ENCODE assay signal across 8 cellular contexts in the genomic region with DNA sequence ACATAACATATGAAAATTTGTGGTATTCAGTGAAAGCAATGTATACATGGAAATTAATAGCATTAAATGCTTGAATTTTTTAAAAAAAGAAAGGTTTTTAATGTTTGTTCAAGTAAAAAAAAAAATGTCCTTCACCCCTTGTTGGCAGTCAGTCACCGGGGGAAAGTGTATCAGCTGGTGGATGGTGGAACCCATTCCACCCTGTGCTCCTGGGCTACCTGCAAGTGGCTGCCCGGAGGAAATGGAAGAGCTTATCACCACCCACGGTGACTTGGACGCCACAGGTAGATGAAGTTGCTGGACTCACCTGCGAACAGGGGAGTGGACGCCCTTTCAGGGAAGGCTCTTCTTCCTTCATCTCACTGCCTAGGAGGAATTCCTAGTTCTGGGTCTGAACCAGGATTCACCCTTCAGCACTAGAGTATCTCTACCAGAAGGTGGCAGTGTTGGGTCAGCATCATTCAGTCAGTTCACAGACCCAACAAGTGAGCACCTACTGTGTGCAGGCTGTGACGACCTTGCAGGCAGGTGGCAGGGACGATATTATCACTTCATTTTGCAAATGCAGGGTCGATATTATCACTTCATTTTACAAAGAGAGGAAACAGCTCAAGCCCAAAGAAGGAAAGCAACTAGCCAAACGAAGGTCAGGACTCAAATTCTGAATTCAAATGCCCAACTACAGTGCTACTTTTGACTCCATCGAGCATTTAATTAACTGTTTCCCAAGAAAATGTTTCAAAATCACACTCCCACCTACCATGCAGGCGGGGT. TPM values are rescaled to one million over a fixed set of nuclear protein-coding genes. Genes with fewer than 3 reads are reported as not detected.
DNase-seq lines count a peak whose midpoint lies in the region; ATAC-seq and TF ChIP-seq lines count a peak whose summit lies in the region.

No MANE protein-coding gene starts in this region.

- H3K27ac Mint-ChIP-seq in activated CD4-positive, alpha-beta T cell treated with anti-CD3 and anti-CD28 coated beads, Interleukin-2, amount 10 ng/mL, durations not matched to agents 7 days and 5 days: no peak overlapping the region
- no peak overlapping the region for H3K27ac Mint-ChIP-seq in natural killer cell

- peaks cover 16% of the 10 kb centered on the region for H3K4me1 Mint-ChIP-seq in activated CD4-positive, alpha-beta T cell treated with anti-CD3 and anti-CD28 coated beads, Interleukin-2, amount 10 ng/mL, durations not matched to agents 7 days and 5 days
- peaks cover 23 to 34% of the 10 kb centered on the region in 2 donors for H3K4me1 Mint-ChIP-seq in natural killer cell

- H3K9me3 Mint-ChIP-seq in activated CD4-positive, alpha-beta T cell treated with anti-CD3 and anti-CD28 coated beads, Interleukin-2, amount 10 ng/mL, durations not matched to agents 7 days and 5 days: no peaks in the 10 kb centered on the region
- no peaks in the 10 kb centered on the region for H3K9me3 Mint-ChIP-seq in natural killer cell

- ATAC-seq in natural killer cell (peak; percentile 58 to 62 (median 61)), GM19395 (IDR thresholded peaks at IDR 0.05; ENCODE audit: unreplicated experiment) (no peak)

- peaks cover 20% of the 10 kb centered on the region for H3K27me3 Mint-ChIP-seq in activated CD4-positive, alpha-beta T cell treated with anti-CD3 and anti-CD28 coated beads, Interleukin-2, amount 10 ng/mL, durations not matched to agents 7 days and 5 days
- peaks cover 11 to 43% of the 10 kb centered on the region in 2 donors for H3K27me3 Mint-ChIP-seq in natural killer cell (ENCODE audit: low read depth in 2 of 2)

- no peaks in the 10 kb centered on the region for H3K4me1 ChIP-seq in A673 (ENCODE audit: insufficient read depth, low read length, poor library complexity, severe bottlenecking)

- no peaks in the 10 kb centered on the region for H3K27me3 ChIP-seq in A673 (replicated peaks; ENCODE audit: insufficient read depth, low read depth, low read length, poor library complexity)

- H3K4me3 ChIP-seq in A673 (ENCODE audit: low read depth, low read length, poor library complexity, severe bottlenecking) (no peak overlapping the region), fibroblast of mammary gland (ENCODE audit: control insufficient read depth, low read depth, low read length) (no peak overlapping the region)

- H3K9me3 ChIP-seq in A673 (ENCODE audit: low read depth, low read length, poor library complexity, severe bottlenecking): peaks cover 3% of the 10 kb centered on the region

- H3K36me3 ChIP-seq in A673 (ENCODE audit: insufficient read depth, low read length, poor library complexity, severe bottlenecking): no peaks in the 10 kb centered on the region

- TF ChIP-seq CTCF in A673 (conservative IDR thresholded peaks at IDR 0.05; ENCODE audit: low read depth, low read length) (peak; percentile 92), GM10248 (IDR thresholded peaks at IDR 0.05; ENCODE audit: control extremely low read depth, extremely low read depth, low read depth, missing control alignments) (peak; percentile 74), fibroblast of mammary gland (conservative IDR thresholded peaks at IDR 0.05; ENCODE audit: control insufficient read depth, insufficient read depth, low read depth, low read length) (peak; percentile 91), natural killer cell (IDR thresholded peaks at IDR 0.05) (peak; percentile 90)

- BruUV-seq in A673 (replicated peaks; lab: Mats Ljungman, UMichigan): no TSS peak

- POLR2A ChIA-PET in A673 (lab: Charles Lee; ENCODE audit: low non-redundant PET): interaction anchor here (0.6 kb wide), 1 partner anchor 34 kb away, joined by 3 read pairs; no protein-coding TSS in a partner anchor
- POLR2A ChIA-PET in GM10248 (lab: Yijun Ruan, JAX): no interaction called here
- POLR2A ChIA-PET in activated CD4-positive, alpha-beta T cell treated with anti-CD3 and anti-CD28 coated beads, Interleukin-2, amount 10 ng/mL, durations not matched to agents 7 days and 5 days (lab: Charles Lee): no interaction called here

- H3K4me3 Mint-ChIP-seq in activated CD4-positive, alpha-beta T cell treated with anti-CD3 and anti-CD28 coated beads, Interleukin-2, amount 10 ng/mL, durations not matched to agents 7 days and 5 days: no peak overlapping the region
- no peak overlapping the region for H3K4me3 Mint-ChIP-seq in natural killer cell

- CTCF ChIA-PET in A673 (lab: Charles Lee): interaction anchor here (1.4 to 4.3 kb wide), 2 partner anchors 134 to 140 kb away, joined by 13 to 22 read pairs; no protein-coding TSS in a partner anchor
- CTCF ChIA-PET in GM10248 (lab: Yijun Ruan, JAX): interaction anchor here (0.8 to 11.0 kb wide), 18 partner anchors 8 to 219 kb away, joined by 3 to 189 read pairs (median 5); no protein-coding TSS in a partner anchor
- CTCF ChIA-PET in activated CD4-positive, alpha-beta T cell treated with anti-CD3 and anti-CD28 coated beads, Interleukin-2, amount 10 ng/mL, durations not matched to agents 7 days and 5 days (lab: Charles Lee): interaction anchor here (0.9 to 2.3 kb wide), 3 partner anchors 8 to 150 kb away, joined by 4 to 6 read pairs (median 4); no protein-coding TSS in a partner anchor

- H3K27ac ChIP-seq in A673 (ENCODE audit: low read depth, low read length, poor library complexity, severe bottlenecking): no peak overlapping the region

- H3K36me3 Mint-ChIP-seq in activated CD4-positive, alpha-beta T cell treated with anti-CD3 and anti-CD28 coated beads, Interleukin-2, amount 10 ng/mL, durations not matched to agents 7 days and 5 days (ENCODE audit: low read depth): no peaks in the 10 kb centered on the region
- H3K36me3 Mint-ChIP-seq in natural killer cell: no peaks in the 10 kb centered on the region

- DNase-seq in A673 (ENCODE audit: low spot score) (peak; percentile 62), GM10248 (ENCODE audit: extremely low spot score) (peak; percentile 64), NCI-H146 treated with DMSO at 0.1 percent for 48 hours (lab: John Stamatoyannopoulos, UW; ENCODE audit: unreplicated experiment) (peak; percentile 23), fibroblast of mammary gland (ENCODE audit: low read depth) (peak; percentile 66), natural killer cell (peak; percentile 30), NCI-H1436 treated with DMSO at 0.1 percent for 48 hours (lab: John Stamatoyannopoulos, UW) (no peak)
- peak; percentile 61 for DNase-seq in activated CD4-positive, alpha-beta T cell treated with anti-CD3 and anti-CD28 coated beads, Interleukin-2, amount 10 ng/mL, durations not matched to agents 7 days and 5 days

- intact Hi-C loops in A673 (cut with micrococcal nuclease; ENCODE audit: unreplicated experiment): loop anchor here (1.0 to 5.0 kb wide), 2 partner anchors 140 to 412 kb away; no protein-coding TSS in a partner anchor
- intact Hi-C loops in natural killer cell (cut with micrococcal nuclease): loop anchor here (1.0 kb wide), 1 partner anchor 140 kb away; no protein-coding TSS in a partner anchor

RNA-seq across cellular contexts. Expression of gene CIB4, which starts 35.8 kb away (rescaled TPM):
- total RNA-seq in A673 (2021) (not detected in 2 replicates), natural killer cell (not detected)
- total RNA-seq in activated CD4-positive, alpha-beta T cell treated with anti-CD3 and anti-CD28 coated beads, Interleukin-2, amount 10 ng/mL, durations not matched to agents 7 days and 5 days: not detected
